In genomic region chr10:45452743-45453452, GRCh38 we compare ENCODE assay signal across 26 cellular contexts.
A peak's percentile ranks its signal among the peaks of the same experiment; 100 is the strongest.
DNase-seq lines count a peak whose midpoint lies in the region; ATAC-seq, FAIRE-seq and TF ChIP-seq lines count a peak whose summit lies in the region.
"Had no signal": no experiment of that assay in that cellular context is flagged by ENCODE, and none has a peak within 500 bp of the region (broad histone marks: within the 10 kb centered on the region; RNA-seq: fewer than 3 reads in every experiment).

No MANE protein-coding gene starts in this region.

- no peaks in the 10 kb centered on the region for H3K27me3 Mint-ChIP-seq in IgD-negative memory B cell
- H3K27me3 Mint-ChIP-seq: activated CD4-positive, alpha-beta T cell treated with anti-CD3 and anti-CD28 coated beads, Interleukin-2, amount 10 ng/mL, durations not matched to agents 24 days and 14 days; CD4-positive, CD25-positive, alpha-beta regulatory T cell; naive thymus-derived CD8-positive, alpha-beta T cell had no signal

- H3K4me3 Mint-ChIP-seq in IgD-negative memory B cell, result no peak overlapping the region
- H3K4me3 Mint-ChIP-seq: CD4-positive, CD25-positive, alpha-beta regulatory T cell had no signal

- no peaks in the 10 kb centered on the region for H3K9me3 ChIP-seq in cardiac muscle cell (ENCODE audit: low read depth)
- no peaks in the 10 kb centered on the region for H3K9me3 ChIP-seq in pancreas
- H3K9me3 ChIP-seq: sigmoid colon, testis had no signal

- FAIRE-seq in pancreas (lab: Jason Lieb, UNC), result no peak
- FAIRE-seq: HTR-8/SVneo, TTC549 had no signal

- peaks cover 0 to 6% (median 2%) of the 10 kb centered on the region in 3 donors for H3K9me3 Mint-ChIP-seq in IgD-negative memory B cell
- H3K9me3 Mint-ChIP-seq: naive thymus-derived CD8-positive, alpha-beta T cell had no signal

- DNase-seq in cardiac muscle cell (ENCODE audit: low read depth in 1 of 2, low spot score in 1 of 2) (peak in 1 of 2 donors; percentile 81), pancreas (no peak), AG08395 (ENCODE audit: low spot score) (no peak), NCI-H2171 (lab: John Stamatoyannopoulos, UW) (no peak), NCI-H1436 treated with DMSO at 0.1 percent for 48 hours (lab: John Stamatoyannopoulos, UW) (no peak)
- DNase-seq: activated CD4-positive, alpha-beta T cell treated with anti-CD3 and anti-CD28 coated beads, Interleukin-2, amount 10 ng/mL, durations not matched to agents 24 days and 14 days; activated CD8-positive, alpha-beta memory T cell treated with anti-CD3 and anti-CD28 coated beads, Interleukin-2, amount 50 U/mL, for 48 hours; activated effector memory CD4-positive, alpha-beta T cell treated with anti-CD3 and anti-CD28 coated beads, Interleukin-2, amount 50 U/mL, for 16 hours; caudate nucleus; CD4-positive, CD25-positive, alpha-beta regulatory T cell; dorsolateral prefrontal cortex; GF-D8; H7; mesenchymal stem cell; naive thymus-derived CD8-positive, alpha-beta T cell; NCI-H1436; NCI-H524 treated with DMSO at 0.1 percent for 48 hours; SIG-M5; sigmoid colon; testis had no signal

- ATAC-seq in GM18511 (IDR thresholded peaks at IDR 0.05; ENCODE audit: unreplicated experiment), result peak; percentile 7
- ATAC-seq in pancreas, result peak; percentile 64 to 70 (median 67)
- no peak for ATAC-seq in HG02870 (IDR thresholded peaks at IDR 0.05; ENCODE audit: unreplicated experiment)
- ATAC-seq: naive thymus-derived CD8-positive, alpha-beta T cell had no signal

- H3K4me3 ChIP-seq in cardiac muscle cell (no peak overlapping the region), pancreas (no peak overlapping the region)
- H3K4me3 ChIP-seq: dorsolateral prefrontal cortex, sigmoid colon, testis had no signal

- H3K4me1 ChIP-seq in cardiac muscle cell (ENCODE audit: low read depth), result peaks cover 12% of the 10 kb centered on the region
- peaks cover 21 to 35% (median 28%) of the 10 kb centered on the region in 3 donors for H3K4me1 ChIP-seq in pancreas
- H3K4me1 ChIP-seq: parathyroid adenoma had no signal

- peak overlapping the region; percentile 40 to 86 (median 64) for H3K27ac Mint-ChIP-seq in IgD-negative memory B cell

- H3K36me3 ChIP-seq in cardiac muscle cell, result no peaks in the 10 kb centered on the region
- peaks cover 0 to 7% (median 0%) of the 10 kb centered on the region in 3 donors for H3K36me3 ChIP-seq in pancreas

- H3K27me3 ChIP-seq in cardiac muscle cell, result no peaks in the 10 kb centered on the region
- no peaks in the 10 kb centered on the region for H3K27me3 ChIP-seq in pancreas
- H3K27me3 ChIP-seq: dorsolateral prefrontal cortex, sigmoid colon, testis had no signal

- TF ChIP-seq CTCF in cardiac muscle cell (IDR thresholded peaks at IDR 0.05; ENCODE audit: low read depth, low read length) (no peak), pancreas (IDR thresholded peaks at IDR 0.05) (no peak)

- peaks cover 11% of the 10 kb centered on the region for H3K36me3 Mint-ChIP-seq in IgD-negative memory B cell

- peak overlapping the region; percentile 25 for H3K27ac ChIP-seq in cardiac muscle cell
- H3K27ac ChIP-seq in pancreas, result peak overlapping the region; percentile 36 to 76 (median 57)
- H3K27ac ChIP-seq: parathyroid adenoma, sigmoid colon, testis had no signal

- H3K4me1 Mint-ChIP-seq in IgD-negative memory B cell, result peaks cover 22 to 46% (median 39%) of the 10 kb centered on the region in 3 donors

- 33 to 35% methylated on average over 7 of the region's 7 CpGs for WGBS in pancreas, 2 donors

- intact Hi-C loops in pancreas (cut with DNase I), result no loop called here
